In the genomic region with DNA sequence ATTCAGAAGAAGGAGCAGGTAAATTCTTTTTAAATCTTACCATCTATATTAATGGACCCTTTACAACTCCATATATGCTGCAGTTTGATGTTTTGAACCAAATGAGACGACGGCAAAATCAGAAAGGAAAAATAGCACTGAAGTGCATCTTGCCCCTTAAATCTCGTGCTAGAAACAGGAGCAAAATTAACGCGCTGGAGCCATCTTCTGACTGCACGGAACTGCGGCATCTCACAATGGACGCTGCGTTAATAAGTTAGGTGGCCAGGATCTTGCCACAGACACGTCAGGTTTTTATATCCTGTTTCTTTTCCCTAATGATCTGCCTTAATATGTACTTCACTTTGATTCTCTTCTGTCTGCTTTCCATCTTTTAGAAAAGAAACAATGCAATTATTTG, we compare ENCODE assay signal across 10 cellular contexts.
DNase-seq lines count a peak whose midpoint lies in the region; TF ChIP-seq lines count a peak whose summit lies in the region.
"Had no signal": no experiment of that assay in that cellular context is flagged by ENCODE, and none has a peak within 500 bp of the region (broad histone marks: within the 10 kb centered on the region; RNA-seq: fewer than 3 reads in every experiment).

No MANE protein-coding gene starts in this region.

- DNase-seq in ELR (ENCODE audit: low read depth) (peak; percentile 30), NCI-H524 treated with DMSO at 0.1 percent for 48 hours (lab: John Stamatoyannopoulos, UW) (peak; percentile 29), fibroblast of mammary gland (ENCODE audit: low read depth) (peak; percentile 45), renal cortical epithelial cell (ENCODE audit: low read depth) (peak; percentile 54), medulla oblongata (ENCODE audit: extremely low spot score) (no peak), foreskin melanocyte (no peak), T-helper 2 cell (no peak)
- no peak for DNase-seq in activated CD4-positive, alpha-beta T cell treated with anti-CD3 and anti-CD28 coated beads for 4 hours
- DNase-seq: KG1; stimulated activated CD4-positive, alpha-beta T cell treated with anti-CD3 and anti-CD28 coated beads, Interleukin-2, amount 100 ng/mL, for 24 hours had no signal

- peak; percentile 31 for TF ChIP-seq CTCF in fibroblast of mammary gland (conservative IDR thresholded peaks at IDR 0.05; ENCODE audit: control insufficient read depth, insufficient read depth, low read depth, low read length)

- no peak overlapping the region for H3K4me3 ChIP-seq in fibroblast of mammary gland (ENCODE audit: control insufficient read depth, low read depth, low read length)

Comparison
In these comparisons a context has a peak if more than half of its experiments do, and no peak if none do; other contexts are left out.
1. DNase-seq: peak in ELR (single experiment), NCI-H524 treated with DMSO at 0.1 percent for 48 hours (single experiment), fibroblast of mammary gland (single experiment) and renal cortical epithelial cell (single experiment); none in medulla oblongata (single experiment), activated CD4-positive, alpha-beta T cell treated with anti-CD3 and anti-CD28 coated beads for 4 hours (0 of 2), foreskin melanocyte (single experiment) and T-helper 2 cell (0 of 5).